Comparison of ENCODE assay signal across 18 cellular contexts in genomic region chr6:148817689-148818088, GRCh38.
DNase-seq lines count a peak whose midpoint lies in the region; ATAC-seq and TF ChIP-seq lines count a peak whose summit lies in the region.
"Had no signal": no experiment of that assay in that cellular context is flagged by ENCODE, and none has a peak within 500 bp of the region (broad histone marks: within the 10 kb centered on the region; RNA-seq: fewer than 3 reads in every experiment).

No MANE protein-coding gene starts in this region.

- H3K27me3 Mint-ChIP-seq in activated B cell treated with CpG ODN at 0.5 μM for 24 hours (no peaks in the 10 kb centered on the region), neural progenitor cell (ENCODE audit: insufficient read depth, low read depth) (no peaks in the 10 kb centered on the region)

- peak overlapping the region; percentile 94 for H3K27ac ChIP-seq in HUES48 (ENCODE audit: low read depth, low read length)
- H3K27ac ChIP-seq in neural progenitor cell, result peak overlapping the region; percentile 5

- no peak for TF ChIP-seq CTCF in NB4 (IDR thresholded peaks at IDR 0.05; ENCODE audit: low read depth, low read length)
- no peak for TF ChIP-seq CTCF in activated B cell treated with CpG ODN at 0.5 μM for 24 hours (IDR thresholded peaks at IDR 0.05)
- TF ChIP-seq CTCF in neural progenitor cell (IDR thresholded peaks at IDR 0.05), result no peak

- H3K4me1 ChIP-seq in HUES48 (ENCODE audit: control insufficient read depth, insufficient read depth, low read length), result peaks cover 52% of the 10 kb centered on the region
- H3K4me1 ChIP-seq in neural progenitor cell, result peaks cover 53% of the 10 kb centered on the region

- POLR2A ChIA-PET in activated B cell treated with CpG ODN at 0.5 μM for 24 hours (lab: Charles Lee), result no interaction called here

- H3K9me3 ChIP-seq in HUES48 (ENCODE audit: control insufficient read depth, insufficient read depth, low read length) (no peaks in the 10 kb centered on the region), neural progenitor cell (ENCODE audit: low read depth) (no peaks in the 10 kb centered on the region)

- H3K9me3 Mint-ChIP-seq in activated B cell treated with CpG ODN at 0.5 μM for 24 hours, result peaks cover 5% of the 10 kb centered on the region
- peaks cover 21% of the 10 kb centered on the region for H3K9me3 Mint-ChIP-seq in neural progenitor cell

- H3K27ac Mint-ChIP-seq in activated B cell treated with CpG ODN at 0.5 μM for 24 hours (peak overlapping the region; percentile 8), neural progenitor cell (peak overlapping the region; percentile 82)

- peaks cover 96% of the 10 kb centered on the region for H3K79me2 ChIP-seq in neural progenitor cell (ENCODE audit: low read depth)

- intact Hi-C loops in activated B cell treated with CpG ODN at 0.5 μM for 24 hours (cut with micrococcal nuclease), result loop anchor here (2.0 kb wide), 2 partner anchors 15 kb away; no protein-coding TSS in a partner anchor

- H3K36me3 Mint-ChIP-seq in activated B cell treated with CpG ODN at 0.5 μM for 24 hours (ENCODE audit: low read depth) (no peaks in the 10 kb centered on the region), neural progenitor cell (peaks cover 15% of the 10 kb centered on the region)

- peaks cover 17% of the 10 kb centered on the region for H3K4me1 Mint-ChIP-seq in activated B cell treated with CpG ODN at 0.5 μM for 24 hours
- H3K4me1 Mint-ChIP-seq in neural progenitor cell, result peaks cover 51% of the 10 kb centered on the region

- H3K4me2 ChIP-seq in neural progenitor cell, result no peak overlapping the region

- peak overlapping the region; percentile 25; the same call in 1 of the 2 replicates for H3K9ac ChIP-seq in HUES48 (ENCODE audit: low read depth, low read length)
- no peak overlapping the region for H3K9ac ChIP-seq in neural progenitor cell

- H3F3A ChIP-seq in neural progenitor cell (ENCODE audit: low read depth), result peaks cover 37% of the 10 kb centered on the region

- no peak overlapping the region for H3K4me3 ChIP-seq in HUES48 (ENCODE audit: low read depth, low read length)
- H3K4me3 ChIP-seq in NB4 (ENCODE audit: low read depth, low read length), result no peak overlapping the region
- H3K4me3 ChIP-seq in neural progenitor cell, result no peak overlapping the region
- H3K4me3 ChIP-seq: K562 had no signal

- DNase-seq in NB4 (ENCODE audit: low read depth) (peak; percentile 6), activated B cell treated with CpG ODN at 0.5 μM for 24 hours (no peak), neural progenitor cell (ENCODE audit: low spot score) (no peak), DMS 273 (lab: John Stamatoyannopoulos, UW; ENCODE audit: unreplicated experiment) (no peak)
- no peak for DNase-seq in activated CD4-positive, CD25-positive, alpha-beta regulatory T cell (lab: John Stamatoyannopoulos, UW)
- DNase-seq in stimulated activated CD4-positive, alpha-beta T cell treated with anti-CD3 and anti-CD28 coated beads, Interleukin-4, amount 100 ng/mL, for 4 hours, result no peak
- DNase-seq: ACHN, AML-193, DMS53, NCI-H187 treated with DMSO at 0.1 percent for 48 hours, NCI-H446 treated with DMSO at 0.1 percent for 48 hours, NCI-H774, SHP77, T-helper 1 cell had no signal

- H2AFZ ChIP-seq in neural progenitor cell (replicated peaks), result no peak overlapping the region

- CTCF ChIA-PET in activated B cell treated with CpG ODN at 0.5 μM for 24 hours (lab: Charles Lee), result no interaction called here

- H3K27me3 ChIP-seq in HUES48 (ENCODE audit: control insufficient read depth, insufficient read depth, low read length), result no peaks in the 10 kb centered on the region
- no peaks in the 10 kb centered on the region for H3K27me3 ChIP-seq in neural progenitor cell

- no peak for TF ChIP-seq POLR2A in NB4 (IDR thresholded peaks at IDR 0.05; ENCODE audit: extremely low read depth, insufficient read length)

- H4K20me1 ChIP-seq in neural progenitor cell (ENCODE audit: low read depth), result peaks cover 15% of the 10 kb centered on the region

- H3K36me3 ChIP-seq in HUES48 (ENCODE audit: control insufficient read depth, insufficient read depth, low read length) (no peaks in the 10 kb centered on the region), neural progenitor cell (no peaks in the 10 kb centered on the region)

- H3K4me3 Mint-ChIP-seq in activated B cell treated with CpG ODN at 0.5 μM for 24 hours, result no peak overlapping the region
- no peak overlapping the region for H3K4me3 Mint-ChIP-seq in neural progenitor cell

- ATAC-seq in activated B cell treated with CpG ODN at 0.5 μM for 24 hours (ENCODE audit: low read depth), result no peak
- ATAC-seq in HG02973 (IDR thresholded peaks at IDR 0.05; ENCODE audit: unreplicated experiment), result no peak
- ATAC-seq: K562, SK-N-SH treated with all-trans-retinoic acid at 6 μM for 48 hours had no signal
